ENCODE assay signal across 8 cellular contexts in genomic region chr4:118278473-118279274, GRCh38.
DNase-seq lines count a peak whose midpoint lies in the region; ATAC-seq and TF ChIP-seq lines count a peak whose summit lies in the region.

No MANE protein-coding gene starts in this region.

- TF ChIP-seq CTCF in Loucy (conservative IDR thresholded peaks at IDR 0.05; ENCODE audit: low read length) (no peak), RWPE2 (IDR thresholded peaks at IDR 0.05; ENCODE audit: poor library complexity, severe bottlenecking) (no peak), fibroblast of the aortic adventitia (IDR thresholded peaks at IDR 0.05; ENCODE audit: insufficient read depth, low read length) (no peak), nephron (IDR thresholded peaks at IDR 0.05; ENCODE audit: unreplicated experiment in 3 of 3) (no peak)

- peak; percentile 93 for DNase-seq in ELR (ENCODE audit: low read depth)
- peak; percentile 93 for DNase-seq in H7
- peak; percentile 98 for DNase-seq in RWPE2 (ENCODE audit: low spot score)
- peak; percentile 95 for DNase-seq in activated effector memory CD4-positive, alpha-beta T cell treated with Interleukin-2 at 50 U/mL for 16 hours
- peak; percentile 91 for DNase-seq in fibroblast of the aortic adventitia (ENCODE audit: low read depth)

- peaks cover 20% of the 10 kb centered on the region for H3K36me3 Mint-ChIP-seq in nephron (ENCODE audit: low read depth)
- H3K36me3 Mint-ChIP-seq in stimulated activated naive CD8-positive, alpha-beta T cell treated with anti-CD3 and anti-CD28 coated beads, Interleukin-15, Interleukin-2, amounts not matched to agents 100 ng/mL and 50 ng/mL, for 24 hours (ENCODE audit: low read depth): peaks cover 46% of the 10 kb centered on the region

- H3K9ac ChIP-seq in Loucy (ENCODE audit: low read depth, low read length, poor library complexity, severe bottlenecking): peak overlapping the region; percentile 92

- peak overlapping the region; percentile 82 for H3K4me2 ChIP-seq in Loucy (ENCODE audit: low read depth, low read length, poor library complexity, severe bottlenecking)

- no peaks in the 10 kb centered on the region for H3K9me2 ChIP-seq in Loucy (replicated peaks; ENCODE audit: low read depth, low read length)

- peak; percentile 77 for ATAC-seq in RWPE2 (ENCODE audit: low read depth)

- peak overlapping the region; percentile 82 for H3K27ac ChIP-seq in RWPE2 (ENCODE audit: poor library complexity, severe bottlenecking)

- H3K36me3 ChIP-seq in H7 (replicated peaks; ENCODE audit: control insufficient read depth, insufficient read depth, low read length) (peaks cover 5% of the 10 kb centered on the region; the same call in 1 of the 2 replicates), Loucy (ENCODE audit: insufficient read depth, low read length) (peaks cover 8% of the 10 kb centered on the region; the same call in 1 of the 2 replicates), RWPE2 (ENCODE audit: low read depth) (peaks cover 39% of the 10 kb centered on the region)

- H3K27me3 Mint-ChIP-seq in nephron (ENCODE audit: low read depth): no peaks in the 10 kb centered on the region
- H3K27me3 Mint-ChIP-seq in stimulated activated naive CD8-positive, alpha-beta T cell treated with anti-CD3 and anti-CD28 coated beads, Interleukin-15, Interleukin-2, amounts not matched to agents 100 ng/mL and 50 ng/mL, for 24 hours: no peaks in the 10 kb centered on the region

- peaks cover 28% of the 10 kb centered on the region for H3K4me1 ChIP-seq in Loucy (ENCODE audit: insufficient read depth, low read length, poor library complexity, severe bottlenecking)
- H3K4me1 ChIP-seq in RWPE2 (ENCODE audit: insufficient read depth, poor library complexity, severe bottlenecking): peaks cover 21% of the 10 kb centered on the region

- peak overlapping the region; percentile 97 for H3K4me3 ChIP-seq in H7 (ENCODE audit: insufficient read depth, low read depth, low read length)
- H3K4me3 ChIP-seq in Loucy (ENCODE audit: low read length, poor library complexity, severe bottlenecking): peak overlapping the region; percentile 91
- H3K4me3 ChIP-seq in RWPE2 (ENCODE audit: severe bottlenecking): peak overlapping the region; percentile 88
- H3K4me3 ChIP-seq in fibroblast of the aortic adventitia (ENCODE audit: low read depth, low read length): peak overlapping the region; percentile 86

- H3K27ac Mint-ChIP-seq in nephron: peak overlapping the region; percentile 94 to 95 (median 95)
- peak overlapping the region; percentile 99 for H3K27ac Mint-ChIP-seq in stimulated activated naive CD8-positive, alpha-beta T cell treated with anti-CD3 and anti-CD28 coated beads, Interleukin-15, Interleukin-2, amounts not matched to agents 100 ng/mL and 50 ng/mL, for 24 hours

- peaks cover 34% of the 10 kb centered on the region for H4K20me1 ChIP-seq in Loucy (ENCODE audit: insufficient read depth, low read length, poor library complexity, severe bottlenecking)

- H3K27me3 ChIP-seq in H7 (ENCODE audit: control insufficient read depth, insufficient read depth, low read length) (no peaks in the 10 kb centered on the region), Loucy (ENCODE audit: insufficient read depth, low read length, poor library complexity, severe bottlenecking) (no peaks in the 10 kb centered on the region), RWPE2 (ENCODE audit: insufficient read depth, poor library complexity, severe bottlenecking) (no peaks in the 10 kb centered on the region)

- H2AFZ ChIP-seq in Loucy (ENCODE audit: low read length): peak overlapping the region; percentile 83

- peaks cover 35% of the 10 kb centered on the region for H3K79me2 ChIP-seq in Loucy (ENCODE audit: insufficient read depth, low read length)

- 0 out of 2 replicates have a peak, but pooled peaks cover 3% of the 10 kb centered on the region for H3F3A ChIP-seq in Loucy (ENCODE audit: low read depth)

- no peaks in the 10 kb centered on the region for H3K9me3 ChIP-seq in Loucy (ENCODE audit: insufficient read depth, low read depth, low read length)
- H3K9me3 ChIP-seq in RWPE2 (ENCODE audit: severe bottlenecking): no peaks in the 10 kb centered on the region

- no peaks in the 10 kb centered on the region for H3K9me3 Mint-ChIP-seq in nephron
- no peaks in the 10 kb centered on the region for H3K9me3 Mint-ChIP-seq in stimulated activated naive CD8-positive, alpha-beta T cell treated with anti-CD3 and anti-CD28 coated beads, Interleukin-15, Interleukin-2, amounts not matched to agents 100 ng/mL and 50 ng/mL, for 24 hours

- peak overlapping the region; percentile 87 to 95 (median 93) for H3K4me3 Mint-ChIP-seq in nephron
- H3K4me3 Mint-ChIP-seq in stimulated activated naive CD8-positive, alpha-beta T cell treated with anti-CD3 and anti-CD28 coated beads, Interleukin-15, Interleukin-2, amounts not matched to agents 100 ng/mL and 50 ng/mL, for 24 hours: peak overlapping the region; percentile 94

- peaks cover 40% of the 10 kb centered on the region for H3K4me1 Mint-ChIP-seq in nephron
- peaks cover 46% of the 10 kb centered on the region for H3K4me1 Mint-ChIP-seq in stimulated activated naive CD8-positive, alpha-beta T cell treated with anti-CD3 and anti-CD28 coated beads, Interleukin-15, Interleukin-2, amounts not matched to agents 100 ng/mL and 50 ng/mL, for 24 hours (ENCODE audit: low read depth)

Comparison
In these comparisons a context has a peak if more than half of its experiments do, and no peak if none do; other contexts are left out.
1. Peak in every context shown above with its lines: DNase-seq, ATAC-seq, H3K4me3 ChIP-seq and H3K27ac ChIP-seq.